Comparison of ENCODE assay signal across 8 cellular contexts in the genomic region with DNA sequence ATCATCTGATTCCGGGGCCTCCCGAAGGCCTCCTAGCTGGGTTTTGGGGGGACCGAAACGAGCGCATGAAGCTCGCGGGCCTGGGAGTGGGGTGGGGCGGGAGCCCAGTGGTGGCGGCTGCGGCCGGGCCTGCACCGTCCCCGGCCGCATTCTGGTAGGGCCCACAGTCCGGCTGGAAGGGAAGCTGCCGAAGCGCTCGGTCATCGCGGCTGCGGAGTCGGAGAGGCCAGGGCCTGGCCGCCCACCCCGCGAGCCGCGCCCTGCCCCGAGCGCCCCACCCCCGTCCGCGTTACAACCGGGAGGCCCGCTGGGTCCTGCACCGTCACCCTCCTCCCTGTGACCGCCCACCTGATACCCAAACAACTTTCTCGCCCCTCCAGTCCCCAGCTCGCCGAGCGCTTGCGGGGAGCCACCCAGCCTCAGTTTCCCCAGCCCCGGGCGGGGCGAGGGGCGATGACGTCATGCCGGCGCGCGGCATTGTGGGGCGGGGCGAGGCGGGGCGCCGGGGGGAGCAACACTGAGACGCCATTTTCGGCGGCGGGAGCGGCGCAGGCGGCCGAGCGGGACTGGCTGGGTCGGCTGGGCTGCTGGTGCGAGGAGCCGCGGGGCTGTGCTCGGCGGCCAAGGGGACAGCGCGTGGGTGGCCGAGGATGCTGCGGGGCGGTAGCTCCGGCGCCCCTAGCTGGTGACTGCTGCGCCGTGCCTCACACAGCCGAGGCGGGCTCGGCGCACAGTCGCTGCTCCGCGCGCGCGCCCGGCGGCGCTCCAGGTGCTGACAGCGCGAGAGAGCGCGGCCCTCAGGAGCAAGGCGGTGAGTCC. TPM values are rescaled to one million over a fixed set of nuclear protein-coding genes. Genes with fewer than 3 reads are reported as not detected.
DNase-seq lines count a peak whose midpoint lies in the region; ATAC-seq and TF ChIP-seq lines count a peak whose summit lies in the region.

A gene (plus strand): TSS at position 528 of the 819 bp plus-strand sequence. CDS start 25,354 bp downstream, outside the sequence.

- H3K4me3 Mint-ChIP-seq in CD8-positive, alpha-beta memory T cell: peak within 1 kb of the TSS; percentile 83 to 95 (median 87)

- no peaks in the 10 kb centered on the region for H3K27me3 ChIP-seq in CD8-positive, alpha-beta memory T cell (ENCODE audit: insufficient read depth, low read length, poor library complexity, severe bottlenecking)
- H3K27me3 ChIP-seq in neuron (ENCODE audit: insufficient read depth, low read length): no peaks in the 10 kb centered on the region

- no peaks in the 10 kb centered on the region for H3K9me3 ChIP-seq in CD8-positive, alpha-beta memory T cell (ENCODE audit: low read length)
- H3K9me3 ChIP-seq in neuron (ENCODE audit: low read length): no peaks in the 10 kb centered on the region

- H3K27ac ChIP-seq in CD8-positive, alpha-beta memory T cell (ENCODE audit: low read depth, low read length): peak within 1 kb of the TSS; percentile 86

- CTCF ChIA-PET in CD8-positive, alpha-beta memory T cell (lab: Charles Lee): interaction anchor here (1.1 kb wide), 1 partner anchor 76 kb away, joined by 3 read pairs; no protein-coding TSS in a partner anchor

- ATAC-seq in GM19397 (IDR thresholded peaks at IDR 0.05; ENCODE audit: unreplicated experiment): peak; percentile 58

- POLR2A ChIA-PET in CD8-positive, alpha-beta memory T cell (lab: Charles Lee): interaction anchor here (0.9 to 1.7 kb wide), 4 partner anchors 21 to 86 kb away, joined by 3 to 7 read pairs (median 4); a partner anchor contains a TSS

- TF ChIP-seq POLR2A in Raji (IDR thresholded peaks at IDR 0.05; ENCODE audit: insufficient read depth, low read depth, low read length): peak; percentile 88

- H3K36me3 ChIP-seq in CD8-positive, alpha-beta memory T cell (ENCODE audit: insufficient read depth, low read length): no peaks in the 10 kb centered on the region
- peaks cover 4% of the 10 kb centered on the region for H3K36me3 ChIP-seq in neuron (ENCODE audit: insufficient read depth, low read length)

- H3K36me3 Mint-ChIP-seq in CD8-positive, alpha-beta memory T cell: peaks cover 0 to 15% (median 1%) of the 10 kb centered on the region in 3 donors

- DNase-seq in CD8-positive, alpha-beta memory T cell: peak; percentile 74 to 86 (median 76)
- DNase-seq in HPDE6-E6E7 (ENCODE audit: extremely low spot score) (peak; percentile 78), foreskin melanocyte (peak; percentile 53), stromal cell of bone marrow (ENCODE audit: low read depth) (peak; percentile 53)
- peak; percentile 71 for DNase-seq in activated gamma-delta T cell treated with anti-CD3 and anti-CD28 coated beads, Interleukin-2, amount 50 U/mL, for 16 hours (ENCODE audit: low read depth)

- H3K9me3 Mint-ChIP-seq in CD8-positive, alpha-beta memory T cell: no peaks in the 10 kb centered on the region

- H3K4me3 ChIP-seq in CD8-positive, alpha-beta memory T cell (ENCODE audit: low read length): peak within 1 kb of the TSS; percentile 68
- H3K4me3 ChIP-seq in neuron (ENCODE audit: low read length): peak within 1 kb of the TSS; percentile 98

- H3K27me3 Mint-ChIP-seq in CD8-positive, alpha-beta memory T cell: peaks cover 0 to 2% of the 10 kb centered on the region in 2 donors

- H3K4me1 ChIP-seq in CD8-positive, alpha-beta memory T cell (ENCODE audit: insufficient read depth, low read length): peaks cover 46% of the 10 kb centered on the region
- H3K4me1 ChIP-seq in neuron (ENCODE audit: insufficient read depth, low read length): peaks cover 13% of the 10 kb centered on the region

- peak within 1 kb of the TSS; percentile 74 to 97 (median 90) for H3K27ac Mint-ChIP-seq in CD8-positive, alpha-beta memory T cell

- H2AFZ ChIP-seq in neuron (ENCODE audit: low read depth, low read length): peak within 1 kb of the TSS; percentile 66

- peaks cover 25 to 55% (median 49%) of the 10 kb centered on the region in 3 donors for H3K4me1 Mint-ChIP-seq in CD8-positive, alpha-beta memory T cell

RNA-seq across cellular contexts. Expression of the gene that starts here (rescaled TPM):
- 100 to 1,000 TPM; 141 to 143 TPM for total RNA-seq in CD8-positive, alpha-beta memory T cell
- 92.0 TPM for polyA plus RNA-seq in CD8-positive, alpha-beta memory T cell

Comparison
In these comparisons a context has a peak if more than half of its experiments do, and no peak if none do; other contexts are left out.
1. Peak in every context shown above with its lines: DNase-seq, ATAC-seq, H3K4me3 ChIP-seq and H3K27ac ChIP-seq.